18 cellular contexts compared by ENCODE assay signal in the genomic region with DNA sequence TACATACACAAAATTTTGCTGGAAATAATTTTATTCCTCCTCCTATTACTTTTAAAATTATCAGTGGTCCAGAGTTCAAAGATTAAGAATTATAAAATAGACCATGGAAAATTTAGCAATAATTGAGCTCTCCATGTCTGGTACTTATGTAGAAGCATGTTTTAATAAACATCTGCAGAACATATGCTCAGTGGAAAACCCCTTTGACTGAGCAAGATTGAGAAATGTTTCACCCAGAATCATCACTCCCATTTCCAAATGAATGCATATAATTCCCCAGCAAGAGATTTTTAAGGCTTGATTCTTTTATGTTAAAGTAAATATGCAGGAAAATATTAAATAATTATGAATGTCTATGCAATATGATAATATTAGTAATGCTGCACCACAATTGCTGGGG. TPM values are rescaled to one million over a fixed set of nuclear protein-coding genes. Genes with fewer than 3 reads are reported as not detected.
DNase-seq lines count a peak whose midpoint lies in the region; ATAC-seq and TF ChIP-seq lines count a peak whose summit lies in the region.
"Had no signal": no experiment of that assay in that cellular context is flagged by ENCODE, and none has a peak within 500 bp of the region (broad histone marks: within the 10 kb centered on the region; RNA-seq: fewer than 3 reads in every experiment).

No MANE protein-coding gene starts in this region.

- H3K27me3 Mint-ChIP-seq in natural killer cell (ENCODE audit: low read depth in 2 of 2): no peaks in the 10 kb centered on the region

- peak; percentile 30 for ATAC-seq in GM19463 (IDR thresholded peaks at IDR 0.05; ENCODE audit: unreplicated experiment)
- no peak for ATAC-seq in natural killer cell
- no peak for ATAC-seq in HG03439 (IDR thresholded peaks at IDR 0.05; ENCODE audit: unreplicated experiment)
- no peak for ATAC-seq in HG02970 (IDR thresholded peaks at IDR 0.05; ENCODE audit: low FRiP score, unreplicated experiment)
- no peak for ATAC-seq in right lobe of liver
- ATAC-seq: K562, Panc1 had no signal

- H3K27me3 ChIP-seq in right lobe of liver: no peaks in the 10 kb centered on the region
- H3K27me3 ChIP-seq: BLaER1 treated with 17β-estradiol and CSF1 and Interleukin-3, amounts not matched to agents 10 nM and 100 nM had no signal

- intact Hi-C loops in natural killer cell (cut with micrococcal nuclease) (no loop called here), right lobe of liver (cut with DNase I) (no loop called here)

- TF ChIP-seq POLR2A in right lobe of liver (IDR thresholded peaks at IDR 0.05): no peak

- no peaks in the 10 kb centered on the region for H3K9me3 ChIP-seq in KOPT-K1 (ENCODE audit: insufficient read depth, low read length, poor library complexity, severe bottlenecking)
- no peaks in the 10 kb centered on the region for H3K9me3 ChIP-seq in right lobe of liver
- H3K9me3 ChIP-seq: Caco-2 had no signal

- H3K27ac Mint-ChIP-seq in natural killer cell: no peak overlapping the region

- H3K9me3 Mint-ChIP-seq in natural killer cell: no peaks in the 10 kb centered on the region

- DNase-seq in AG10803 (ENCODE audit: low read depth): peak; percentile 66
- peak; percentile 54 for DNase-seq in fibroblast of gingiva (ENCODE audit: low read depth)
- no peak for DNase-seq in natural killer cell
- DNase-seq in right lobe of liver: no peak
- DNase-seq: Caco-2, NCI-H1092 treated with DMSO at 0.1 percent for 48 hours, NCI-H1694, NCI-H446 treated with DMSO at 0.1 percent for 48 hours, NCI-H748 treated with DMSO at 0.1 percent for 48 hours, SHP77 had no signal

- H3K36me3 ChIP-seq in KOPT-K1 (ENCODE audit: insufficient read depth, low read length) (no peaks in the 10 kb centered on the region), right lobe of liver (no peaks in the 10 kb centered on the region)
- H3K36me3 ChIP-seq: BLaER1 treated with 17β-estradiol and CSF1 and Interleukin-3, amounts not matched to agents 10 nM and 100 nM had no signal

- no peaks in the 10 kb centered on the region for H3K36me3 Mint-ChIP-seq in natural killer cell

- peaks cover 0 to 10% of the 10 kb centered on the region in 2 donors for H3K4me1 Mint-ChIP-seq in natural killer cell

- H3K27ac ChIP-seq in KOPT-K1 (ENCODE audit: low read depth, low read length, poor library complexity, severe bottlenecking) (peak overlapping the region; percentile 100), right lobe of liver (no peak overlapping the region)
- H3K27ac ChIP-seq: 22Rv1 had no signal

- TF ChIP-seq CTCF in AG10803 (conservative IDR thresholded peaks at IDR 0.05; ENCODE audit: low read length) (no peak), natural killer cell (IDR thresholded peaks at IDR 0.05) (no peak), right lobe of liver (IDR thresholded peaks at IDR 0.05) (no peak)

- H3K4me1 ChIP-seq in right lobe of liver: peaks cover 0 to 10% (median 0%) of the 10 kb centered on the region in 4 donors

- H3K4me3 Mint-ChIP-seq in natural killer cell: no peak overlapping the region

- H3K4me3 ChIP-seq in AG10803 (ENCODE audit: low read length): no peak overlapping the region
- H3K4me3 ChIP-seq in right lobe of liver: no peak overlapping the region
- H3K4me3 ChIP-seq: BLaER1 treated with 17β-estradiol and CSF1 and Interleukin-3, amounts not matched to agents 10 nM and 100 nM; K562 had no signal

RNA-seq across cellular contexts. Expression of gene TES, which starts 45.8 kb away (rescaled TPM):
- 100 to 1,000 TPM; 220 to 269 (median 227) TPM for total RNA-seq in natural killer cell
- total RNA-seq in right lobe of liver: 10 to 100 TPM in 3 of 6 experiments, 1 to 10 TPM in 3; 6.0 to 22.3 (median 12.5) TPM

Comparison
In these comparisons a context has a peak if more than half of its experiments do, and no peak if none do; other contexts are left out.
1. DNase-seq: peak in AG10803 (single experiment) and fibroblast of gingiva (single experiment); none in natural killer cell (single experiment) and right lobe of liver (0 of 3).
2. RNA of gene TES, which starts 45.8 kb away (total RNA-seq): 220 to 269 TPM in natural killer cell; 6.0 to 22.3 TPM in right lobe of liver; every median in the first group is over 4 times any median in the second.